ENCODE assay signal across 19 cellular contexts in genomic region chr15:86855307-86855706, GRCh38.
"Had no signal": no experiment of that assay in that cellular context is flagged by ENCODE, and none has a peak within 500 bp of the region (broad histone marks: within the 10 kb centered on the region; RNA-seq: fewer than 3 reads in every experiment).

No MANE protein-coding gene starts in this region.

- ATAC-seq: activated CD8-positive, alpha-beta memory T cell treated with anti-CD3 and anti-CD28 coated beads, Interleukin-2, amount 10 ng/mL, durations not matched to agents 7 days and 5 days; left lung; right cardiac atrium; stimulated activated naive CD8-positive, alpha-beta T cell treated with anti-CD3 and anti-CD28 coated beads, Interleukin-15, amount 100 ng/mL, for 72 hours had no signal

- H3K4me1 ChIP-seq: left lung, testis, upper lobe of left lung had no signal

- H3K9me3 ChIP-seq: left lung, testis, upper lobe of left lung had no signal

- H3K36me3 ChIP-seq: left lung, upper lobe of left lung had no signal

- H3K27ac ChIP-seq: dorsolateral prefrontal cortex, epithelial cell of prostate, left lung, testis, upper lobe of left lung had no signal

- H3K4me3 ChIP-seq: dorsolateral prefrontal cortex, left lung, testis, upper lobe of left lung had no signal

- H3K27me3 ChIP-seq: dorsolateral prefrontal cortex, left lung, testis, upper lobe of left lung had no signal

- DNase-seq: activated CD4-positive, alpha-beta memory T cell treated with anti-CD3 and anti-CD28 coated beads, Interleukin-2, amount 10 ng/mL, durations not matched to agents 7 days and 5 days; activated CD4-positive, alpha-beta T cell treated with anti-CD3 and anti-CD28 coated beads for 48 hours; activated CD4-positive, CD25-positive, alpha-beta regulatory T cell; activated CD8-positive, alpha-beta memory T cell treated with anti-CD3 and anti-CD28 coated beads, Interleukin-2, amount 10 ng/mL, durations not matched to agents 7 days and 5 days; activated naive CD8-positive, alpha-beta T cell treated with anti-CD3 and anti-CD28 coated beads for 36 hours; amniotic stem cell; dorsolateral prefrontal cortex; foreskin fibroblast; head of caudate nucleus; left lung; naive B cell; right cardiac atrium; small intestine; stimulated activated CD4-positive, alpha-beta T cell treated with anti-CD3 and anti-CD28 coated beads, Interleukin-4, amount 100 ng/mL, for 1 hour; stimulated activated naive CD8-positive, alpha-beta T cell treated with anti-CD3 and anti-CD28 coated beads, Interleukin-15, amount 100 ng/mL, for 72 hours; T1000; testis; upper lobe of left lung had no signal
